ENCODE assay signal across 18 cellular contexts in genomic region chr4:71545168-71545567, GRCh38.
A peak's percentile ranks its signal among the peaks of the same experiment; 100 is the strongest.
DNase-seq lines count a peak whose midpoint lies in the region; ATAC-seq lines count a peak whose summit lies in the region.
"Had no signal": no experiment of that assay in that cellular context is flagged by ENCODE, and none has a peak within 500 bp of the region (broad histone marks: within the 10 kb centered on the region; RNA-seq: fewer than 3 reads in every experiment).

No MANE protein-coding gene starts in this region.

- no peak for ATAC-seq in HG03196 (IDR thresholded peaks at IDR 0.05; ENCODE audit: unreplicated experiment)
- ATAC-seq: activated T-cell treated with anti-CD3 and anti-CD28 coated beads, Interleukin-2, amount 50 U/mL, for 4 hours; stimulated activated effector memory CD8-positive, alpha-beta T cell treated with anti-CD3 and anti-CD28 coated beads, Interleukin-12 subunit alpha, Interleukin-12 subunit beta, amount 100 ng/mL, for 72 hours had no signal

- DNase-seq in NCI-H1417 (lab: John Stamatoyannopoulos, UW) (peak; percentile 3 to 44 (median 20)), NCI-H1417 treated with DMSO at 0.1 percent for 48 hours (lab: John Stamatoyannopoulos, UW) (no peak), NCI-H2196 (lab: John Stamatoyannopoulos, UW; ENCODE audit: unreplicated experiment) (peak; percentile 33), fibroblast of gingiva (ENCODE audit: low read depth) (peak; percentile 52), smooth muscle cell of the brain vasculature (ENCODE audit: low read depth, low spot score) (peak; percentile 92), SHP77 treated with DMSO at 0.1 percent for 48 hours (lab: John Stamatoyannopoulos, UW) (no peak)
- no peak for DNase-seq in stimulated activated CD4-positive, alpha-beta T cell treated with anti-CD3 and anti-CD28 coated beads, Interleukin-2, amount 100 ng/mL, for 24 hours
- DNase-seq: 8988T; activated CD4-positive, alpha-beta T cell treated with anti-CD3 and anti-CD28 coated beads, Interleukin-2, amount 50 U/mL, for 1 hour; activated T-cell treated with anti-CD3 and anti-CD28 coated beads, Interleukin-2, amount 50 U/mL, for 4 hours; CD4-positive, alpha-beta T cell; H9; mesendoderm; MG63; NCI-H2227 treated with DMSO at 0.1 percent for 48 hours; sigmoid colon had no signal

Comparison
In these comparisons a context has a peak if more than half of its experiments do, and no peak if none do; other contexts are left out.
1. DNase-seq: peak in NCI-H1417 (3 of 3), NCI-H2196 (single experiment), fibroblast of gingiva (single experiment) and smooth muscle cell of the brain vasculature (single experiment); none in NCI-H1417 treated with DMSO at 0.1 percent for 48 hours (single experiment), SHP77 treated with DMSO at 0.1 percent for 48 hours (single experiment) and stimulated activated CD4-positive, alpha-beta T cell treated with anti-CD3 and anti-CD28 coated beads, Interleukin-2, amount 100 ng/mL, for 24 hours (0 of 2).